ENCODE assay signal across 1 cellular context in the genomic region with DNA sequence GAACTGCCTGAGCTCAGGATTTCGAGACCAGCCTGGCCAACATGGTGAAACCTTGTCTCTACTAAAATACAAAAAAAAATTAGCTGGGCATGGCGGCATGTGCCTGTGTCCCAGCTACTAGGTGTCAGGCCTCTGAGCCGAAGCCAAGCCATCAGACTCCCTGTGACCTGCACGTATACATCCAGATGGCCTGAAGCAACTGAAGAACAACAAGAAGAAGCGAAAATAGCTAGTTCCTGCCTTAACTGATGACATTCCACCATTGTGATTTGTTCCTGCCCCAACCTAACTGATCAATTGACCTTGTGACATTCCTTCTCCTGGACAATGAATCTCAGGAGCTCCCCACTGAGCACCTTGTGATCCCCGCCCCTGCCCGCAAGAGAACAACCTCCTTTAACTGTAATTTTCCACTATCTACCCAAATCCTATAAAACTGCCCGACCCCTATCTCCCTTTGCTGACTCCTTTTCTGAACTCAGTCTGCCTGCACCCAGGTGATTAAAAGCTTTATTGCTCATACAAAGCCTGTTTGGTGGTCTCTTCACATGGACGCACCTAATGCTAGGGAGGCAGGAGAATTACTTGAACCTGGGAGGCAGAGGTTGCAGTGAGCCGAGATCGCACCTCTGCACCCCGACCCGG.
TF ChIP-seq lines count a peak whose summit lies in the region.

No MANE protein-coding gene starts in this region.

TF ChIP-seq in WTC11, 78 proteins besides CTCF, POLR2A, EP300 and RAD21:
- TF ChIP-seq TEAD1 (CRISPR knock-in tag; IDR thresholded peaks at IDR 0.05): peak; percentile 67; the same call in 1 of the 2 replicates
- TF ChIP-seq, protein P1, sequence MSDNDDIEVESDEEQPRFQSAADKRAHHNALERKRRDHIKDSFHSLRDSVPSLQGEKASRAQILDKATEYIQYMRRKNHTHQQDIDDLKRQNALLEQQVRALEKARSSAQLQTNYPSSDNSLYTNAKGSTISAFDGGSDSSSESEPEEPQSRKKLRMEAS (CRISPR knock-in tag; IDR thresholded peaks at IDR 0.05): 0 out of 2 replicates have a peak, but pooled peaks have one; percentile 20
